Comparison of ENCODE assay signal across 8 cellular contexts in the genomic region with DNA sequence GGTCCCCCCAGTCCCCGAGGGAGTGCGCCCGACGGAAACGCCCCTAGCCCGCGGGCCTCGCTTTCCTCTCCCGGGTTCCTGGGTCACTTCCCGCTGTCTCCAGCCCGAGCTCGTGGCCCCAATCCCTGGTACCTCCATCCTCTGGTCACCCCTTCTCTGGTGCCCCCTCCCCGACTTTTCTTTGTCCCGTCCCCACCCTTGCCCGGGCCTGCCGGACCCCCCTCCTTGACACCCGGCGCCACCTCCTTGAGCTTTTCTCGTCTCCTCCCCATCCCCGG. TPM values are rescaled to one million over a fixed set of nuclear protein-coding genes. Genes with fewer than 3 reads are reported as not detected.
DNase-seq lines count a peak whose midpoint lies in the region; ATAC-seq and TF ChIP-seq lines count a peak whose summit lies in the region.

No MANE protein-coding gene starts in this region.

- H3K27ac ChIP-seq in H9 (ENCODE audit: insufficient read length, low read depth, low read length) (no peak overlapping the region), iPS-18a (ENCODE audit: low read length) (no peak overlapping the region)

- H4K5ac ChIP-seq in H9 (ENCODE audit: insufficient read length, low read depth, low read length) = no peak overlapping the region

- peak overlapping the region; percentile 8; the same call in 1 of the 2 replicates for H3K14ac ChIP-seq in H9 (ENCODE audit: insufficient read depth, low read length)

- DNase-seq in H9 = no peak
- no peak for DNase-seq in activated naive CD8-positive, alpha-beta T cell treated with anti-CD3 and anti-CD28 coated beads for 36 hours
- DNase-seq in stimulated activated effector memory CD8-positive, alpha-beta T cell treated with anti-CD3 and anti-CD28 coated beads, Interleukin-12 subunit alpha, Interleukin-12 subunit beta, amount 100 ng/mL, for 72 hours (ENCODE audit: low spot score in 2 of 2) = no peak
- no peak for DNase-seq in NCI-H2171 (lab: John Stamatoyannopoulos, UW)
- DNase-seq in MG63 = no peak

- H3K27me3 ChIP-seq in H9 (ENCODE audit: insufficient read depth, low read length) (peaks cover 8% of the 10 kb centered on the region; the same call in 1 of the 2 replicates), iPS-18a (ENCODE audit: control insufficient read depth, insufficient read depth, low read length) (peaks cover 55% of the 10 kb centered on the region), MG63 (no peaks in the 10 kb centered on the region)

- H3K4me1 ChIP-seq in H9 (ENCODE audit: insufficient read depth, low read length) (no peaks in the 10 kb centered on the region), iPS-18a (ENCODE audit: control insufficient read depth, low read depth, low read length) (peaks cover 8% of the 10 kb centered on the region)

- H3K23ac ChIP-seq in H9 (ENCODE audit: insufficient read length, low read depth, low read length) = no peak overlapping the region

- H2BK12ac ChIP-seq in H9 (ENCODE audit: insufficient read length, low read depth, low read length) = no peak overlapping the region

- no peaks in the 10 kb centered on the region for H3K9me3 Mint-ChIP-seq in H9
- H3K9me3 Mint-ChIP-seq in activated naive CD8-positive, alpha-beta T cell treated with anti-CD3 and anti-CD28 coated beads for 36 hours = no peaks in the 10 kb centered on the region
- H3K9me3 Mint-ChIP-seq in stimulated activated effector memory CD8-positive, alpha-beta T cell treated with anti-CD3 and anti-CD28 coated beads, Interleukin-12 subunit alpha, Interleukin-12 subunit beta, amount 100 ng/mL, for 72 hours = no peaks in the 10 kb centered on the region

- H3K4ac ChIP-seq in H9 (ENCODE audit: low read depth, low read length) = no peak overlapping the region

- H3K79me2 ChIP-seq in H9 (ENCODE audit: insufficient read depth, low read length) = no peaks in the 10 kb centered on the region

- H3K56ac ChIP-seq in H9 (ENCODE audit: insufficient read length, low read depth, low read length) = no peak overlapping the region

- H3K9me3 ChIP-seq in H9 (ENCODE audit: control insufficient read depth, low read depth, low read length) = no peaks in the 10 kb centered on the region
- no peaks in the 10 kb centered on the region for H3K9me3 ChIP-seq in iPS-18a (ENCODE audit: control insufficient read depth, low read depth, low read length)
- no peaks in the 10 kb centered on the region for H3K9me3 ChIP-seq in MG63

- H3K9ac ChIP-seq in H9 (ENCODE audit: extremely low read depth, insufficient read length, low read length) = no peak overlapping the region
- no peak overlapping the region for H3K9ac ChIP-seq in iPS-18a (ENCODE audit: low read length)

- no peak overlapping the region for H3K18ac ChIP-seq in H9 (ENCODE audit: insufficient read length, low read depth, low read length)

- WGBS in H9 (ENCODE audit: extremely low coverage, insufficient read length, low lambda C conversion rate) = no CpG with 5 or more reads among the region's 20 CpGs

- TF ChIP-seq CTCF in H9 (conservative IDR thresholded peaks at IDR 0.05) = no peak

- no peak overlapping the region for H2BK5ac ChIP-seq in H9 (ENCODE audit: insufficient read length, low read length)

- H3T11ph ChIP-seq in H9 (ENCODE audit: low read length) = no peak overlapping the region

- H3K27ac Mint-ChIP-seq in H9 = no peak overlapping the region
- no peak overlapping the region for H3K27ac Mint-ChIP-seq in activated naive CD8-positive, alpha-beta T cell treated with anti-CD3 and anti-CD28 coated beads for 36 hours
- no peak overlapping the region for H3K27ac Mint-ChIP-seq in stimulated activated effector memory CD8-positive, alpha-beta T cell treated with anti-CD3 and anti-CD28 coated beads, Interleukin-12 subunit alpha, Interleukin-12 subunit beta, amount 100 ng/mL, for 72 hours

- peak overlapping the region; percentile 66 to 79 for H3K4me3 Mint-ChIP-seq in H9
- peak overlapping the region; percentile 2 for H3K4me3 Mint-ChIP-seq in activated naive CD8-positive, alpha-beta T cell treated with anti-CD3 and anti-CD28 coated beads for 36 hours
- H3K4me3 Mint-ChIP-seq in stimulated activated effector memory CD8-positive, alpha-beta T cell treated with anti-CD3 and anti-CD28 coated beads, Interleukin-12 subunit alpha, Interleukin-12 subunit beta, amount 100 ng/mL, for 72 hours = peak overlapping the region; percentile 51

- H3K27me3 Mint-ChIP-seq in H9 (ENCODE audit: low read depth) = peaks cover 71% of the 10 kb centered on the region
- peaks cover 43% of the 10 kb centered on the region for H3K27me3 Mint-ChIP-seq in activated naive CD8-positive, alpha-beta T cell treated with anti-CD3 and anti-CD28 coated beads for 36 hours

- H2AK5ac ChIP-seq in H9 (ENCODE audit: insufficient read length, low read length) = no peak overlapping the region

- H3K23me2 ChIP-seq in H9 (ENCODE audit: insufficient read length, low read depth, low read length, poor library complexity, severe bottlenecking) = peaks cover 12% of the 10 kb centered on the region

- peak overlapping the region; percentile 76 for H3K4me2 ChIP-seq in H9 (ENCODE audit: insufficient read depth, insufficient read length, low read length)

- H4K8ac ChIP-seq in H9 (replicated peaks; ENCODE audit: insufficient read length, low read depth, low read length) = no peak overlapping the region

- H3K36me3 Mint-ChIP-seq in H9 (ENCODE audit: insufficient read depth in 1 of 3, low read depth in 3 of 3) = no peaks in the 10 kb centered on the region
- no peaks in the 10 kb centered on the region for H3K36me3 Mint-ChIP-seq in activated naive CD8-positive, alpha-beta T cell treated with anti-CD3 and anti-CD28 coated beads for 36 hours
- H3K36me3 Mint-ChIP-seq in stimulated activated effector memory CD8-positive, alpha-beta T cell treated with anti-CD3 and anti-CD28 coated beads, Interleukin-12 subunit alpha, Interleukin-12 subunit beta, amount 100 ng/mL, for 72 hours = no peaks in the 10 kb centered on the region

- H2BK120ac ChIP-seq in H9 (ENCODE audit: low read depth, low read length, poor library complexity, severe bottlenecking) = no peak overlapping the region

- H2BK20ac ChIP-seq in H9 (ENCODE audit: low read depth, low read length, poor library complexity, severe bottlenecking) = no peak overlapping the region

- H3K4me1 Mint-ChIP-seq in H9 = peaks cover 8 to 19% of the 10 kb centered on the region in 2 experiments
- peaks cover 11% of the 10 kb centered on the region for H3K4me1 Mint-ChIP-seq in activated naive CD8-positive, alpha-beta T cell treated with anti-CD3 and anti-CD28 coated beads for 36 hours
- peaks cover 4% of the 10 kb centered on the region for H3K4me1 Mint-ChIP-seq in stimulated activated effector memory CD8-positive, alpha-beta T cell treated with anti-CD3 and anti-CD28 coated beads, Interleukin-12 subunit alpha, Interleukin-12 subunit beta, amount 100 ng/mL, for 72 hours

- no peak overlapping the region for H4K91ac ChIP-seq in H9 (ENCODE audit: insufficient read length, low read depth, low read length)

- peak; percentile 3 for ATAC-seq in stimulated activated effector memory CD8-positive, alpha-beta T cell treated with anti-CD3 and anti-CD28 coated beads, Interleukin-12 subunit alpha, Interleukin-12 subunit beta, amount 100 ng/mL, for 72 hours
- ATAC-seq in HG02759 (IDR thresholded peaks at IDR 0.05; ENCODE audit: unreplicated experiment) (no peak), HG02642 (IDR thresholded peaks at IDR 0.05; ENCODE audit: poor library complexity, unreplicated experiment) (no peak)

- no peak overlapping the region for H2AFZ ChIP-seq in H9 (ENCODE audit: low read length)

- no peak overlapping the region for H2BK15ac ChIP-seq in H9 (ENCODE audit: low read depth, low read length)

- no peaks in the 10 kb centered on the region for H3K79me1 ChIP-seq in H9 (ENCODE audit: insufficient read depth, low read depth, low read length, poor library complexity, severe bottlenecking)

- peak overlapping the region; percentile 63 for H3K4me3 ChIP-seq in iPS-18a (ENCODE audit: low read length)
- no peak overlapping the region for H3K4me3 ChIP-seq in MG63

- no peaks in the 10 kb centered on the region for H3K36me3 ChIP-seq in iPS-18a (ENCODE audit: control insufficient read depth, low read depth, low read length)
- H3K36me3 ChIP-seq in MG63 = no peaks in the 10 kb centered on the region

- H4K20me1 ChIP-seq in H9 (ENCODE audit: control insufficient read depth, insufficient read depth, insufficient read length) = no peaks in the 10 kb centered on the region

RNA-seq across cellular contexts. Expression of a gene that starts 0.3 kb away (rescaled TPM):
- 1.7 and 1.9 TPM in 2 replicates for total RNA-seq in H9 (2021)
- under 1 TPM in 1 of 2 experiments, not detected in 1; 0.10 TPM for total RNA-seq in activated naive CD8-positive, alpha-beta T cell treated with anti-CD3 and anti-CD28 coated beads for 36 hours
- total RNA-seq in MG63 (2014; rRNA removed; shearing (Covaris generic); ENCODE audit: low replicate concordance) = 0.16 TPM in 1 of 2 replicates, not detected in the other

RNA-seq across cellular contexts. Expression of a gene that starts 39.7 kb away (rescaled TPM):
- 12.7 and 14.1 TPM in 2 replicates for total RNA-seq in H9 (2021)
- 10 to 100 TPM; 12.2 to 13.7 TPM for total RNA-seq in activated naive CD8-positive, alpha-beta T cell treated with anti-CD3 and anti-CD28 coated beads for 36 hours
- total RNA-seq in MG63 (2014; rRNA removed; shearing (Covaris generic); ENCODE audit: low replicate concordance) = 4.2 and 5.2 TPM in 2 replicates

Comparison
In these comparisons a context has a peak if more than half of its experiments do, and no peak if none do; other contexts are left out.
1. H3K4me3 Mint-ChIP-seq: peak in every context shown above with its lines; median percentile 72 in H9; 51 in stimulated activated effector memory CD8-positive, alpha-beta T cell treated with anti-CD3 and anti-CD28 coated beads, Interleukin-12 subunit alpha, Interleukin-12 subunit beta, amount 100 ng/mL, for 72 hours; 2 in activated naive CD8-positive, alpha-beta T cell treated with anti-CD3 and anti-CD28 coated beads for 36 hours.